In genomic region chr18:27627927-27628326, GRCh38 we compare ENCODE assay signal across 25 cellular contexts.
DNase-seq lines count a peak whose midpoint lies in the region; ATAC-seq and TF ChIP-seq lines count a peak whose summit lies in the region.
"Had no signal": no experiment of that assay in that cellular context is flagged by ENCODE, and none has a peak within 500 bp of the region (broad histone marks: within the 10 kb centered on the region; RNA-seq: fewer than 3 reads in every experiment).

No MANE protein-coding gene starts in this region.

- H2BK5ac ChIP-seq in H9 (ENCODE audit: insufficient read length, low read length) = no peak overlapping the region

- TF ChIP-seq EP300 in neural cell (conservative IDR thresholded peaks at IDR 0.05; ENCODE audit: poor library complexity, severe bottlenecking) = no peak

- H2AK5ac ChIP-seq in H9 (ENCODE audit: insufficient read length, low read length) = no peak overlapping the region

- no peaks in the 10 kb centered on the region for H3K9me2 ChIP-seq in neural cell (ENCODE audit: insufficient read depth, low read length)

- H3F3A ChIP-seq in neural cell (ENCODE audit: insufficient read depth, low read length, poor library complexity, severe bottlenecking) = no peaks in the 10 kb centered on the region

- H3K27ac Mint-ChIP-seq in H9 = no peak overlapping the region
- H3K27ac Mint-ChIP-seq: activated CD8-positive, alpha-beta T cell treated with anti-CD3 and anti-CD28 coated beads, Interleukin-2, amount 10 ng/mL, durations not matched to agents 7 days and 5 days; activated naive CD8-positive, alpha-beta T cell treated with anti-CD3 and anti-CD28 coated beads, Interleukin-2, amount 10 ng/mL, durations not matched to agents 7 days and 5 days; naive thymus-derived CD8-positive, alpha-beta T cell had no signal

- H3K4me2 ChIP-seq in H9 (ENCODE audit: insufficient read depth, insufficient read length, low read length) (no peak overlapping the region), neural cell (ENCODE audit: low read length) (no peak overlapping the region)
- H3K4me2 ChIP-seq: BLaER1 had no signal

- no peak overlapping the region for H2BK120ac ChIP-seq in H9 (ENCODE audit: low read depth, low read length, poor library complexity, severe bottlenecking)

- no peaks in the 10 kb centered on the region for H3K9me3 Mint-ChIP-seq in H9
- H3K9me3 Mint-ChIP-seq: activated naive CD8-positive, alpha-beta T cell treated with anti-CD3 and anti-CD28 coated beads, Interleukin-2, amount 10 ng/mL, durations not matched to agents 7 days and 5 days had no signal

- no peak overlapping the region for H2BK20ac ChIP-seq in H9 (ENCODE audit: low read depth, low read length, poor library complexity, severe bottlenecking)

- H3K36me3 ChIP-seq in WERI-Rb-1 = no peaks in the 10 kb centered on the region
- no peaks in the 10 kb centered on the region for H3K36me3 ChIP-seq in neural cell (ENCODE audit: insufficient read depth, low read length)
- H3K36me3 ChIP-seq: BLaER1, heart left ventricle, left ventricle myocardium inferior, uterus had no signal

- H3K4me1 ChIP-seq in H9 (ENCODE audit: insufficient read depth, low read length) = no peaks in the 10 kb centered on the region
- H3K4me1 ChIP-seq: BLaER1, heart left ventricle, left ventricle myocardium inferior, uterus had no signal

- no peak overlapping the region for H3K4me3 Mint-ChIP-seq in H9
- H3K4me3 Mint-ChIP-seq: activated CD8-positive, alpha-beta T cell treated with anti-CD3 and anti-CD28 coated beads, Interleukin-2, amount 10 ng/mL, durations not matched to agents 7 days and 5 days; activated naive CD8-positive, alpha-beta T cell treated with anti-CD3 and anti-CD28 coated beads, Interleukin-2, amount 10 ng/mL, durations not matched to agents 7 days and 5 days; naive thymus-derived CD8-positive, alpha-beta T cell had no signal

- H3K79me2 ChIP-seq in H9 (ENCODE audit: insufficient read depth, low read length) (no peaks in the 10 kb centered on the region), neural cell (replicated peaks; ENCODE audit: insufficient read depth, low read length) (no peaks in the 10 kb centered on the region)

- H2BK12ac ChIP-seq in H9 (ENCODE audit: insufficient read length, low read depth, low read length) = no peak overlapping the region

- no peak overlapping the region for H2BK15ac ChIP-seq in H9 (ENCODE audit: low read depth, low read length)

- TF ChIP-seq CTCF in H9 (conservative IDR thresholded peaks at IDR 0.05) (peak; percentile 43; the same call in 2 of the 3 replicates), WERI-Rb-1 (IDR thresholded peaks at IDR 0.05; ENCODE audit: low read depth, low read length) (peak; percentile 36; the same call in 1 of the 2 replicates), neural cell (IDR thresholded peaks at IDR 0.05; ENCODE audit: poor library complexity, severe bottlenecking) (peak; percentile 37)

- H3K4ac ChIP-seq in H9 (ENCODE audit: low read depth, low read length) = no peak overlapping the region

- no peaks in the 10 kb centered on the region for H4K20me1 ChIP-seq in H9 (ENCODE audit: control insufficient read depth, insufficient read depth, insufficient read length)
- H4K20me1 ChIP-seq in neural cell (ENCODE audit: insufficient read depth) = no peaks in the 10 kb centered on the region
- H4K20me1 ChIP-seq: BLaER1 had no signal

- no CpG with 5 or more reads among the region's 4 CpGs for WGBS in H9 (ENCODE audit: extremely low coverage, insufficient read length, low lambda C conversion rate)

- H3K27ac ChIP-seq in H9 (ENCODE audit: insufficient read length, low read depth, low read length) (no peak overlapping the region), WERI-Rb-1 (no peak overlapping the region), neural cell (ENCODE audit: low read length) (no peak overlapping the region)
- H3K27ac ChIP-seq: BLaER1, heart left ventricle, left ventricle myocardium inferior, uterus had no signal

- H4K5ac ChIP-seq in H9 (ENCODE audit: insufficient read length, low read depth, low read length) = no peak overlapping the region

- H3K4me3 ChIP-seq in WERI-Rb-1 (ENCODE audit: low read depth, low read length) (no peak overlapping the region), neural cell (ENCODE audit: low read length) (no peak overlapping the region)
- H3K4me3 ChIP-seq: BLaER1, heart left ventricle, left ventricle myocardium inferior, uterus had no signal

- TF ChIP-seq RAD21 in neural cell (conservative IDR thresholded peaks at IDR 0.05) = peak; percentile 32

- H4K8ac ChIP-seq in H9 (replicated peaks; ENCODE audit: insufficient read length, low read depth, low read length) = no peak overlapping the region

- H3K14ac ChIP-seq in H9 (ENCODE audit: insufficient read depth, low read length) = no peak overlapping the region

- H3K36me3 Mint-ChIP-seq in H9 (ENCODE audit: insufficient read depth in 1 of 3, low read depth in 3 of 3) = no peaks in the 10 kb centered on the region
- H3K36me3 Mint-ChIP-seq: activated naive CD8-positive, alpha-beta T cell treated with anti-CD3 and anti-CD28 coated beads, Interleukin-2, amount 10 ng/mL, durations not matched to agents 7 days and 5 days; naive thymus-derived CD8-positive, alpha-beta T cell had no signal

- H3K79me1 ChIP-seq in H9 (ENCODE audit: insufficient read depth, low read depth, low read length, poor library complexity, severe bottlenecking) = no peaks in the 10 kb centered on the region

- H3K9me3 ChIP-seq in H9 (ENCODE audit: control insufficient read depth, low read depth, low read length) (no peaks in the 10 kb centered on the region), WERI-Rb-1 (ENCODE audit: severe bottlenecking) (no peaks in the 10 kb centered on the region), neural cell (ENCODE audit: low read length) (no peaks in the 10 kb centered on the region)
- H3K9me3 ChIP-seq: BLaER1, heart left ventricle, left ventricle myocardium inferior, uterus had no signal

- H3K18ac ChIP-seq in H9 (ENCODE audit: insufficient read length, low read depth, low read length) = no peak overlapping the region

- no peaks in the 10 kb centered on the region for H3K27me3 Mint-ChIP-seq in H9 (ENCODE audit: low read depth)
- H3K27me3 Mint-ChIP-seq: activated naive CD8-positive, alpha-beta T cell treated with anti-CD3 and anti-CD28 coated beads, Interleukin-2, amount 10 ng/mL, durations not matched to agents 7 days and 5 days; naive thymus-derived CD8-positive, alpha-beta T cell had no signal

- no peak for ATAC-seq in HG02973 (IDR thresholded peaks at IDR 0.05; ENCODE audit: unreplicated experiment)
- ATAC-seq: activated CD8-positive, alpha-beta T cell treated with anti-CD3 and anti-CD28 coated beads, Interleukin-2, amount 10 ng/mL, durations not matched to agents 7 days and 5 days; heart left ventricle; naive thymus-derived CD8-positive, alpha-beta T cell; Right ventricle myocardium inferior had no signal

- no peak overlapping the region for H3K9ac ChIP-seq in H9 (ENCODE audit: extremely low read depth, insufficient read length, low read length)
- no peak overlapping the region for H3K9ac ChIP-seq in neural cell (ENCODE audit: low read length)
- H3K9ac ChIP-seq: BLaER1 had no signal

- no peak overlapping the region for H3K56ac ChIP-seq in H9 (ENCODE audit: insufficient read length, low read depth, low read length)

- DNase-seq in NCI-H748 (lab: John Stamatoyannopoulos, UW; ENCODE audit: unreplicated experiment) (peak; percentile 15), NCI-H748 treated with DMSO at 0.1 percent for 48 hours (lab: John Stamatoyannopoulos, UW) (no peak), H9 (peak; percentile 41), WERI-Rb-1 (no peak), nucleus accumbens (lab: John Stamatoyannopoulos, UW) (no peak), NCI-H128 (lab: John Stamatoyannopoulos, UW; ENCODE audit: unreplicated experiment) (no peak)
- DNase-seq: ACHN; activated CD8-positive, alpha-beta T cell treated with anti-CD3 and anti-CD28 coated beads, Interleukin-2, amount 10 ng/mL, durations not matched to agents 7 days and 5 days; activated effector memory CD4-positive, alpha-beta T cell treated with Interleukin-2 at 50 U/mL for 16 hours; activated naive CD8-positive, alpha-beta T cell treated with anti-CD3 and anti-CD28 coated beads, Interleukin-2, amount 10 ng/mL, durations not matched to agents 7 days and 5 days; activated T-cell treated with anti-CD3 and anti-CD28 coated beads for 4 hours; cerebellar nuclear complex; COR-L47; heart left ventricle; IMR-90; left ventricle myocardium inferior; midbrain; naive thymus-derived CD8-positive, alpha-beta T cell; NCI-H1092; substantia nigra; uterus had no signal

- no peak overlapping the region for H2AFZ ChIP-seq in H9 (ENCODE audit: low read length)
- H2AFZ ChIP-seq in neural cell (ENCODE audit: low read depth, low read length) = no peak overlapping the region

- H3K23ac ChIP-seq in H9 (ENCODE audit: insufficient read length, low read depth, low read length) = no peak overlapping the region

- no peaks in the 10 kb centered on the region for H3K23me2 ChIP-seq in H9 (ENCODE audit: insufficient read length, low read depth, low read length, poor library complexity, severe bottlenecking)

- H3K27me3 ChIP-seq in H9 (ENCODE audit: insufficient read depth, low read length) (no peaks in the 10 kb centered on the region), WERI-Rb-1 (ENCODE audit: insufficient read depth, low read depth, severe bottlenecking) (no peaks in the 10 kb centered on the region), neural cell (ENCODE audit: insufficient read depth, low read depth, low read length) (no peaks in the 10 kb centered on the region)
- H3K27me3 ChIP-seq: BLaER1, uterus had no signal

- no peak overlapping the region for H3T11ph ChIP-seq in H9 (ENCODE audit: low read length)

- no peaks in the 10 kb centered on the region for H3K4me1 Mint-ChIP-seq in H9
- H3K4me1 Mint-ChIP-seq: activated naive CD8-positive, alpha-beta T cell treated with anti-CD3 and anti-CD28 coated beads, Interleukin-2, amount 10 ng/mL, durations not matched to agents 7 days and 5 days; naive thymus-derived CD8-positive, alpha-beta T cell had no signal

- no peak overlapping the region for H4K91ac ChIP-seq in H9 (ENCODE audit: insufficient read length, low read depth, low read length)

TF ChIP-seq in neural cell, 6 proteins besides CTCF, POLR2A, EP300 and RAD21 (continues in another document):
- no peak for TF ChIP-seq POLR2AphosphoS5 (IDR thresholded peaks at IDR 0.05)
- TF ChIP-seq MXI1 (conservative IDR thresholded peaks at IDR 0.05; ENCODE audit: poor library complexity, severe bottlenecking) = no peak

Comparison
In these comparisons a context has a peak if more than half of its experiments do, and no peak if none do; other contexts are left out.
1. DNase-seq: peak in NCI-H748 (single experiment) and H9 (single experiment); none in NCI-H748 treated with DMSO at 0.1 percent for 48 hours (single experiment), WERI-Rb-1 (single experiment), nucleus accumbens (0 of 56) and NCI-H128 (single experiment).
2. Peak in every context shown above with its lines, with median percentiles within 50 percentile points of each other: CTCF ChIP-seq.